Comparison of ENCODE assay signal across 9 cellular contexts in the genomic region with DNA sequence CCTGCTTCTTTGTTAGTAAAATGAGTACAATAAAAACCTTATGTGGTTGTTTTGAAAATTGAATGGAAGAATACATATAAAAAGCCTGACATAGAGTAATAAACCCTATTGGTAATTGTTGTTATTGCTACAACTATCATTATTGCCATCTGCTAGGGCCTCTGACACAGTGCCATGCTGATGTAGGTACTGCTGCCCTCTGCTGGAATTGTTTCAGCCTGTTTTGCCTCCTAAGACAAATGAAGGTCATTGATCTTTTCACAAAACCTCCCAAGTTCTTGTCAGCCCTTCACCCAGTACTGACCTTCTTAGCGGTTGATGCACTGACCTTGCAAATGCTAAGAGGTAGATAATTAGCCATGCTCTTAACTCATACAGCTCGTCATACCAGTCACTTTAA.
DNase-seq lines count a peak whose midpoint lies in the region; ATAC-seq and TF ChIP-seq lines count a peak whose summit lies in the region.
"Had no signal": no experiment of that assay in that cellular context is flagged by ENCODE, and none has a peak within 500 bp of the region (broad histone marks: within the 10 kb centered on the region; RNA-seq: fewer than 3 reads in every experiment).

No MANE protein-coding gene starts in this region.

- peak; percentile 35 for DNase-seq in ELF-1 (ENCODE audit: low read depth, low spot score)
- DNase-seq in NCI-H69 (lab: John Stamatoyannopoulos, UW), result peak; percentile 65
- peak; percentile 44 for DNase-seq in fibroblast of mammary gland (ENCODE audit: low read depth)
- no peak for DNase-seq in transverse colon
- DNase-seq in naive thymus-derived CD8-positive, alpha-beta T cell, result no peak
- no peak for DNase-seq in NCI-H187 (lab: John Stamatoyannopoulos, UW)

- H3K27me3 Mint-ChIP-seq in naive thymus-derived CD8-positive, alpha-beta T cell, result no peaks in the 10 kb centered on the region

- 33 to 36% methylated on average over 2 of the region's 2 CpGs for WGBS in transverse colon (ENCODE audit: low coverage in 1 of 2), 2 donors

- H3K27ac ChIP-seq in transverse colon, result no peak overlapping the region
- H3K27ac ChIP-seq: SJSA1 had no signal

- TF ChIP-seq CTCF in fibroblast of mammary gland (conservative IDR thresholded peaks at IDR 0.05; ENCODE audit: control insufficient read depth, insufficient read depth, low read depth, low read length) (peak; percentile 54), transverse colon (IDR thresholded peaks at IDR 0.05) (peak in 3 of 5 experiments; percentile 4 to 25 (median 13))

- no peak overlapping the region for H3K4me3 Mint-ChIP-seq in naive thymus-derived CD8-positive, alpha-beta T cell

- H3K9me3 ChIP-seq in transverse colon, result no peaks in the 10 kb centered on the region
- H3K9me3 ChIP-seq: SJSA1 had no signal

- H3K36me3 ChIP-seq in transverse colon, result no peaks in the 10 kb centered on the region
- H3K36me3 ChIP-seq: SJSA1 had no signal

- no peaks in the 10 kb centered on the region for H3K4me1 Mint-ChIP-seq in naive thymus-derived CD8-positive, alpha-beta T cell

- in situ Hi-C loops in transverse colon (cut with MboI; ENCODE audit: low pct_ligation_motif_present in 1 of 4, low pct_unique_long_range_greater_than_20kb in 1 of 4, low sequenced_read_pairs in 3 of 4), result no loop called here

- TF ChIP-seq POLR2A in transverse colon (IDR thresholded peaks at IDR 0.05), result no peak

- H3K9me3 Mint-ChIP-seq in naive thymus-derived CD8-positive, alpha-beta T cell, result peaks cover 0 to 16% (median 0%) of the 10 kb centered on the region in 9 donors

- H3K27me3 ChIP-seq in transverse colon, result no peaks in the 10 kb centered on the region
- H3K27me3 ChIP-seq: SJSA1 had no signal

- H3K4me1 ChIP-seq in transverse colon, result no peaks in the 10 kb centered on the region
- H3K4me1 ChIP-seq: SJSA1 had no signal

- intact Hi-C loops in transverse colon (cut with DNase I; ENCODE audit: low total_unique reads), result no loop called here

- no peaks in the 10 kb centered on the region for H3K36me3 Mint-ChIP-seq in naive thymus-derived CD8-positive, alpha-beta T cell

- POLR2A ChIA-PET in naive thymus-derived CD8-positive, alpha-beta T cell (lab: Charles Lee), result no interaction called here

- TF ChIP-seq EP300 in transverse colon (IDR thresholded peaks at IDR 0.05; ENCODE audit: low read depth), result no peak

- peak; percentile 57 for ATAC-seq in GM21619 (IDR thresholded peaks at IDR 0.05; ENCODE audit: unreplicated experiment)
- no peak for ATAC-seq in naive thymus-derived CD8-positive, alpha-beta T cell
- ATAC-seq in HG03025 (IDR thresholded peaks at IDR 0.05; ENCODE audit: low FRiP score, unreplicated experiment), result no peak

- H3K4me3 ChIP-seq in fibroblast of mammary gland (ENCODE audit: control insufficient read depth, low read depth, low read length) (no peak overlapping the region), transverse colon (no peak overlapping the region)
- H3K4me3 ChIP-seq: SJSA1 had no signal

- H3K27ac Mint-ChIP-seq in naive thymus-derived CD8-positive, alpha-beta T cell, result no peak overlapping the region

Comparison
In these comparisons a context has a peak if more than half of its experiments do, and no peak if none do; other contexts are left out.
1. DNase-seq: peak in ELF-1 (single experiment), NCI-H69 (single experiment) and fibroblast of mammary gland (single experiment); none in transverse colon (single experiment), naive thymus-derived CD8-positive, alpha-beta T cell (0 of 10) and NCI-H187 (0 of 2).